In genomic region chr4:76867880-76868655, GRCh38 we compare ENCODE assay signal across 14 cellular contexts. TPM values are rescaled to one million over a fixed set of nuclear protein-coding genes. Genes with fewer than 3 reads are reported as not detected.
DNase-seq lines count a peak whose midpoint lies in the region; ATAC-seq, FAIRE-seq and TF ChIP-seq lines count a peak whose summit lies in the region.
"Had no signal": no experiment of that assay in that cellular context is flagged by ENCODE, and none has a peak within 500 bp of the region (broad histone marks: within the 10 kb centered on the region; RNA-seq: fewer than 3 reads in every experiment).

No MANE protein-coding gene starts in this region.

- H3K36me3 ChIP-seq in H1 (ENCODE audit: control insufficient read depth in 2 of 4, insufficient read depth in 4 of 4, low read length in 3 of 4) (no peaks in the 10 kb centered on the region), neuronal stem cell (replicated peaks in 1 of 2; ENCODE audit: control insufficient read depth in 2 of 2, insufficient read depth in 2 of 2, low read length in 2 of 2) (no peaks in the 10 kb centered on the region)
- H3K36me3 ChIP-seq: vagina had no signal

- POLR2A ChIA-PET in H1 (lab: Charles Lee; ENCODE audit: partially characterized antibody), result interaction anchor here (1.1 kb wide), 2 partner anchors 79 to 81 kb away, joined by 3 to 4 read pairs; partner anchors contain the start of gene SEPTIN11

- H3K9ac ChIP-seq in H1 (replicated peaks in 1 of 4; ENCODE audit: extremely low read depth in 1 of 4, low read depth in 3 of 4, low read length in 3 of 4) (no peak overlapping the region), neuronal stem cell (ENCODE audit: low read depth, low read length, poor library complexity) (no peak overlapping the region)

- H3K79me2 ChIP-seq in H1 (ENCODE audit: control insufficient read depth in 1 of 2, insufficient read depth in 2 of 2, low read length in 2 of 2), result no peaks in the 10 kb centered on the region

- no peaks in the 10 kb centered on the region for H4K20me1 ChIP-seq in H1 (replicated peaks in 1 of 2; ENCODE audit: control insufficient read depth in 1 of 2, insufficient read depth in 2 of 2, low read length in 2 of 2)

- H3K4me2 ChIP-seq in H1 (ENCODE audit: insufficient read depth in 1 of 2, low read depth in 2 of 2, low read length in 2 of 2) (no peak overlapping the region), neuronal stem cell (ENCODE audit: insufficient read depth, low read length, poor library complexity, severe bottlenecking) (no peak overlapping the region)

- H4K8ac ChIP-seq in H1 (ENCODE audit: extremely low read depth, insufficient read depth, low read length) (no peak overlapping the region), neuronal stem cell (ENCODE audit: low read depth, low read length) (no peak overlapping the region)

- H2BK5ac ChIP-seq in H1 (ENCODE audit: low read depth, low read length), result no peak overlapping the region; the same call in 1 of the 2 replicates
- no peak overlapping the region for H2BK5ac ChIP-seq in neuronal stem cell (ENCODE audit: low read length)

- no peak overlapping the region for H3K4me3 Mint-ChIP-seq in stimulated activated naive CD8-positive, alpha-beta T cell treated with anti-CD3 and anti-CD28 coated beads, Interleukin-15, amount 100 ng/mL, for 72 hours

- no peak overlapping the region for H3K14ac ChIP-seq in H1 (ENCODE audit: insufficient read length)
- no peak overlapping the region for H3K14ac ChIP-seq in neuronal stem cell (ENCODE audit: low read length)

- H2BK20ac ChIP-seq in H1 (ENCODE audit: low read length), result peak overlapping the region; percentile 77; the same call in 1 of the 2 replicates

- H4K91ac ChIP-seq in H1 (replicated peaks; ENCODE audit: insufficient read length, low read length) (no peak overlapping the region), neuronal stem cell (ENCODE audit: low read depth, low read length, poor library complexity) (no peak overlapping the region)

- no peak for FAIRE-seq in H1 (lab: Jason Lieb, UNC)

- H3K9me3 Mint-ChIP-seq in stimulated activated naive CD8-positive, alpha-beta T cell treated with anti-CD3 and anti-CD28 coated beads, Interleukin-15, amount 100 ng/mL, for 72 hours, result peaks cover 5 to 18% of the 10 kb centered on the region in 2 donors

- H3K4ac ChIP-seq in H1 (replicated peaks; ENCODE audit: insufficient read length, low read depth, low read length) (no peak overlapping the region), neuronal stem cell (ENCODE audit: low read length) (no peak overlapping the region)

- no peak for TF ChIP-seq EP300 in H1 (IDR thresholded peaks at IDR 0.05; ENCODE audit: borderline replicate concordance in 1 of 2, low read depth in 2 of 2, low read length in 2 of 2)

- no peak for TF ChIP-seq POLR2A in H1 (IDR thresholded peaks at IDR 0.05; ENCODE audit: control extremely low read depth in 1 of 2, low read depth in 2 of 2, low read length in 2 of 2)

- H4K5ac ChIP-seq in H1 (ENCODE audit: insufficient read length, low read depth, low read length), result no peak overlapping the region

- H3K4me1 Mint-ChIP-seq in stimulated activated naive CD8-positive, alpha-beta T cell treated with anti-CD3 and anti-CD28 coated beads, Interleukin-15, amount 100 ng/mL, for 72 hours, result peaks cover 8% of the 10 kb centered on the region

- H3K27ac ChIP-seq in H1 (ENCODE audit: low read depth, low read length) (no peak overlapping the region; the same call in 1 of the 2 replicates), neuronal stem cell (replicated peaks; ENCODE audit: low read length) (no peak overlapping the region)
- H3K27ac ChIP-seq: vagina had no signal

- H2AK5ac ChIP-seq in H1 (ENCODE audit: low read depth, low read length), result 0 out of 2 replicates have a peak overlapping the region, but pooled peaks have one; percentile 53
- H2AK5ac ChIP-seq in neuronal stem cell (ENCODE audit: low read depth, low read length), result no peak overlapping the region

- no peak overlapping the region for H3K23ac ChIP-seq in H1 (ENCODE audit: insufficient read length)
- no peak overlapping the region for H3K23ac ChIP-seq in neuronal stem cell (ENCODE audit: low read depth, low read length, poor library complexity)

- CTCF ChIA-PET in H1 (lab: Charles Lee; ENCODE audit: partially characterized antibody), result interaction anchor here (0.6 to 1.8 kb wide), 14 partner anchors 8 to 350 kb away, joined by 3 to 6 read pairs (median 4); no protein-coding TSS in a partner anchor

- no peaks in the 10 kb centered on the region for H3K23me2 ChIP-seq in H1 (ENCODE audit: low read depth, low read length)

- H2BK12ac ChIP-seq in H1 (ENCODE audit: low read depth, low read length) (peak overlapping the region; percentile 54), neuronal stem cell (ENCODE audit: low read length) (no peak overlapping the region)

- H3K4me1 ChIP-seq in H1 (replicated peaks in 1 of 4; ENCODE audit: control insufficient read depth in 3 of 4, insufficient read depth in 4 of 4, low read length in 3 of 4) (no peaks in the 10 kb centered on the region; a peak in 2 of 7 replicates), neuronal stem cell (ENCODE audit: control insufficient read depth in 2 of 2, insufficient read depth in 1 of 2, low read depth in 1 of 2, low read length in 2 of 2) (no peaks in the 10 kb centered on the region)
- H3K4me1 ChIP-seq: vagina had no signal

- H3K18ac ChIP-seq in H1 (ENCODE audit: extremely low read depth, low read length), result peak overlapping the region; percentile 64
- peak overlapping the region; percentile 30 for H3K18ac ChIP-seq in neuronal stem cell (ENCODE audit: low read length)

- peak overlapping the region; percentile 92 for H2AFZ ChIP-seq in H1 (ENCODE audit: low read length)
- peak overlapping the region; percentile 23 for H2AFZ ChIP-seq in neuronal stem cell (ENCODE audit: low read length)

- peak in 1 of 2 experiments; percentile 39; a peak in 2 of 4 replicates for TF ChIP-seq RAD21 in H1 (IDR thresholded peaks at IDR 0.05 in 1 of 2, conservative IDR thresholded peaks at IDR 0.05 in 1 of 2; ENCODE audit: low read depth in 2 of 2, low read length in 2 of 2)

- H3K79me1 ChIP-seq in H1 (ENCODE audit: low read depth, low read length) (no peaks in the 10 kb centered on the region), neuronal stem cell (ENCODE audit: low read depth, low read length) (no peaks in the 10 kb centered on the region)

- DNase-seq in NCI-H526 (lab: John Stamatoyannopoulos, UW), result peak; percentile 10 to 43
- no peak for DNase-seq in NCI-H526 treated with DMSO at 0.1 percent for 48 hours (lab: John Stamatoyannopoulos, UW)
- DNase-seq in LoVo (ENCODE audit: low spot score), result peak; percentile 46
- DNase-seq in H1 (ENCODE audit: low read depth in 1 of 2, low spot score in 2 of 2), result peak in 1 of 2 experiments; percentile 55
- no peak for DNase-seq in neuronal stem cell (ENCODE audit: low spot score)
- no peak for DNase-seq in cortex of kidney (lab: John Stamatoyannopoulos, UW)
- no peak for DNase-seq in NCI-H1092 treated with DMSO at 0.1 percent for 48 hours (lab: John Stamatoyannopoulos, UW)
- DNase-seq in stimulated activated naive CD8-positive, alpha-beta T cell treated with anti-CD3 and anti-CD28 coated beads, Interleukin-15, amount 100 ng/mL, for 72 hours, result no peak
- DNase-seq: activated T-cell treated with anti-CD3 and anti-CD28 coated beads, Interleukin-2, amount 50 U/mL, for 1 hour; foreskin melanocyte; KBM-7; left cardiac atrium had no signal

- H2BK15ac ChIP-seq in H1 (ENCODE audit: low read length) (no peak overlapping the region; the same call in 1 of the 2 replicates), neuronal stem cell (ENCODE audit: low read length) (no peak overlapping the region)

- peak overlapping the region in 1 of 2 donors; percentile 38 for H3K27ac Mint-ChIP-seq in stimulated activated naive CD8-positive, alpha-beta T cell treated with anti-CD3 and anti-CD28 coated beads, Interleukin-15, amount 100 ng/mL, for 72 hours

- H3K27me3 ChIP-seq in H1 (replicated peaks in 1 of 4; ENCODE audit: control insufficient read depth in 3 of 4, extremely low read depth in 1 of 4, insufficient read depth in 3 of 4, low read length in 3 of 4), result no peaks in the 10 kb centered on the region
- H3K27me3 ChIP-seq in neuronal stem cell (ENCODE audit: control insufficient read depth in 3 of 3, insufficient read depth in 3 of 3, low read depth in 1 of 3, low read length in 3 of 3), result peaks cover 0 to 8% (median 0%) of the 10 kb centered on the region in 3 experiments
- H3K27me3 ChIP-seq: vagina had no signal

- no peak overlapping the region for H2BK120ac ChIP-seq in H1 (replicated peaks; ENCODE audit: low read depth, low read length)
- H2BK120ac ChIP-seq in neuronal stem cell (ENCODE audit: low read depth, low read length), result no peak overlapping the region

- H3K9me3 ChIP-seq in H1 (ENCODE audit: insufficient read depth in 2 of 2, low read depth in 1 of 2, low read length in 1 of 2), result no peaks in the 10 kb centered on the region
- no peaks in the 10 kb centered on the region for H3K9me3 ChIP-seq in neuronal stem cell (replicated peaks in 1 of 2; ENCODE audit: control insufficient read depth in 2 of 2, insufficient read depth in 1 of 2, low read depth in 1 of 2, low read length in 2 of 2)
- H3K9me3 ChIP-seq: vagina had no signal

- no peaks in the 10 kb centered on the region for H3K27me3 Mint-ChIP-seq in stimulated activated naive CD8-positive, alpha-beta T cell treated with anti-CD3 and anti-CD28 coated beads, Interleukin-15, amount 100 ng/mL, for 72 hours

- peak in 1 of 3 experiments; percentile 11; a peak in 1 of 4 replicates for TF ChIP-seq CTCF in H1 (IDR thresholded peaks at IDR 0.05; ENCODE audit: control extremely low read depth in 1 of 3, insufficient read depth in 1 of 3, low read depth in 1 of 3, low read length in 3 of 3)

- WGBS in H1 (ENCODE audit: extremely low coverage in 1 of 2, insufficient coverage in 1 of 2, insufficient read length in 1 of 2, insufficient replicate concordance in 2 of 2, low coverage in 1 of 2, low lambda C conversion rate in 2 of 2, missing lambda C conversion rate in 1 of 2), 2 experiments, result 80% methylated on average over 15 of the region's 16 CpGs; no CpG with 5 or more reads in 1 of the 2 experiments
- WGBS in neuronal stem cell (ENCODE audit: extremely low coverage in 2 of 2, insufficient read length in 2 of 2, insufficient replicate concordance in 1 of 2), 2 donors, result no CpG with 5 or more reads among the region's 16 CpGs

- H3K4me3 ChIP-seq in H1 (ENCODE audit: extremely low read depth in 1 of 4, insufficient read depth in 2 of 4, low read depth in 3 of 4, low read length in 4 of 4) (no peak overlapping the region), neuronal stem cell (ENCODE audit: low read length in 2 of 2) (no peak overlapping the region)
- H3K4me3 ChIP-seq: vagina had no signal

- H3K56ac ChIP-seq in H1 (replicated peaks; ENCODE audit: insufficient read length, low read depth, low read length), result no peak overlapping the region

- no peak for ATAC-seq in stimulated activated naive CD8-positive, alpha-beta T cell treated with anti-CD3 and anti-CD28 coated beads, Interleukin-15, amount 100 ng/mL, for 72 hours
- ATAC-seq: left cardiac atrium had no signal

RNA-seq across cellular contexts. Expression of gene SOWAHB, which starts 29.9 kb away (rescaled TPM):
- 0.65 and 1.1 TPM in 2 replicates for total RNA-seq in H1 (2021; fragmentation: NEBNext Ultra II Directional; extraction: Animal tissue kit (Norgen Biotek cat#: 25700))
- 0.15 and 0.31 TPM in 2 replicates for polyA plus RNA-seq in H1 (2011; rRNA removed)
- 0.34 TPM for polyA plus RNA-seq in H1 (2011; cell fraction: cytosol; rRNA removed)
- 0.46 TPM for polyA plus RNA-seq in H1 (2011; cell fraction: nucleus; rRNA removed)
- 0.14 to 0.57 TPM (median 0.41 TPM) in 4 replicates for polyA plus RNA-seq in H1 (2012, experiment 1 of 2)
- polyA plus RNA-seq in H1 (2012, experiment 2 of 2), result 0.13 TPM
- polyA plus RNA-seq in H1 (2013, experiment 1 of 2), result 0.24 TPM
- 0.26 TPM for polyA plus RNA-seq in H1 (2013, experiment 2 of 2)
- 0.41 and 0.63 TPM in 2 replicates for polyA minus RNA-seq in H1 (2011; rRNA and poly(A)+ RNA removed)
- polyA minus RNA-seq in H1 (2011; cell fraction: cytosol; rRNA and poly(A)+ RNA removed), result 1.5 TPM
- polyA minus RNA-seq in H1 (2011; cell fraction: nucleus; rRNA and poly(A)+ RNA removed), result 1.9 TPM
- 0.20 TPM for polyA plus RNA-seq in neuronal stem cell (2013, experiment 1 of 2)
- 0.15 TPM for polyA plus RNA-seq in neuronal stem cell (2013, experiment 2 of 2)
- total RNA-seq: left cardiac atrium had no signal
- polyA plus RNA-seq: AG04450 had no signal

Comparison
In these comparisons a context has a peak if more than half of its experiments do, and no peak if none do; other contexts are left out.
1. DNase-seq: peak in NCI-H526 (2 of 2) and LoVo (single experiment); none in NCI-H526 treated with DMSO at 0.1 percent for 48 hours (single experiment), neuronal stem cell (single experiment), cortex of kidney (single experiment), NCI-H1092 treated with DMSO at 0.1 percent for 48 hours (single experiment) and stimulated activated naive CD8-positive, alpha-beta T cell treated with anti-CD3 and anti-CD28 coated beads, Interleukin-15, amount 100 ng/mL, for 72 hours (0 of 2).